In genomic region chr14:106417224-106418049, GRCh38 we compare ENCODE assay signal across 9 cellular contexts.
A peak's percentile ranks its signal among the peaks of the same experiment; 100 is the strongest.
DNase-seq lines count a peak whose midpoint lies in the region; ATAC-seq and TF ChIP-seq lines count a peak whose summit lies in the region.
"Had no signal": no experiment of that assay in that cellular context is flagged by ENCODE, and none has a peak within 500 bp of the region (broad histone marks: within the 10 kb centered on the region; RNA-seq: fewer than 3 reads in every experiment).

No MANE protein-coding gene starts in this region.

- no peak overlapping the region for H3K4me3 Mint-ChIP-seq in stimulated activated naive CD8-positive, alpha-beta T cell treated with anti-CD3 and anti-CD28 coated beads, Interleukin-15, amount 100 ng/mL, for 72 hours
- H3K4me3 Mint-ChIP-seq: nephron had no signal

- TF ChIP-seq CTCF in BE2C (IDR thresholded peaks at IDR 0.05; ENCODE audit: low read depth, low read length) (peak; percentile 100), astrocyte of the cerebellum (IDR thresholded peaks at IDR 0.05; ENCODE audit: low read depth, low read length, missing control alignments) (peak; percentile 38), tibial artery (IDR thresholded peaks at IDR 0.05) (peak in 1 of 2 experiments; percentile 28)

- DNase-seq in BE2C (peak; percentile 87), T-helper 2 cell (peak; percentile 55 to 89 (median 75)), astrocyte of the cerebellum (ENCODE audit: low read depth) (no peak), lung microvascular endothelial cell (ENCODE audit: low read depth in 2 of 2) (peak; percentile 7 to 22), tibial artery (no peak)
- peak; percentile 98 to 99 for DNase-seq in stimulated activated naive CD8-positive, alpha-beta T cell treated with anti-CD3 and anti-CD28 coated beads, Interleukin-15, amount 100 ng/mL, for 72 hours

- H3K27ac ChIP-seq in tibial artery, result no peak overlapping the region

- H3K27me3 ChIP-seq in BE2C, result no peaks in the 10 kb centered on the region
- peaks cover 0 to 2% of the 10 kb centered on the region in 2 donors for H3K27me3 ChIP-seq in tibial artery

- intact Hi-C loops in tibial artery (cut with DNase I; ENCODE audit: low total_unique reads), result no loop called here

- H3K4me3 ChIP-seq in BE2C (ENCODE audit: low read depth, low read length) (no peak overlapping the region), astrocyte of the cerebellum (ENCODE audit: low read depth, low read length) (no peak overlapping the region), tibial artery (no peak overlapping the region)

- H3K9me3 Mint-ChIP-seq in stimulated activated naive CD8-positive, alpha-beta T cell treated with anti-CD3 and anti-CD28 coated beads, Interleukin-15, amount 100 ng/mL, for 72 hours, result no peaks in the 10 kb centered on the region

- H3K27ac Mint-ChIP-seq in stimulated activated naive CD8-positive, alpha-beta T cell treated with anti-CD3 and anti-CD28 coated beads, Interleukin-15, amount 100 ng/mL, for 72 hours, result peak overlapping the region in 1 of 2 donors; percentile 46
- H3K27ac Mint-ChIP-seq: nephron had no signal

- H3K36me3 ChIP-seq in BE2C (no peaks in the 10 kb centered on the region), tibial artery (no peaks in the 10 kb centered on the region)

- H3K9me3 ChIP-seq in BE2C (peaks cover 4% of the 10 kb centered on the region; the same call in 1 of the 2 replicates), tibial artery (no peaks in the 10 kb centered on the region)

- in situ Hi-C loops in astrocyte of the cerebellum (cut with HindIII; ENCODE audit: low sequenced_read_pairs), result no loop called here

- peaks cover 29% of the 10 kb centered on the region for H3K27me3 Mint-ChIP-seq in stimulated activated naive CD8-positive, alpha-beta T cell treated with anti-CD3 and anti-CD28 coated beads, Interleukin-15, amount 100 ng/mL, for 72 hours

- peaks cover 9% of the 10 kb centered on the region for H3K4me1 Mint-ChIP-seq in stimulated activated naive CD8-positive, alpha-beta T cell treated with anti-CD3 and anti-CD28 coated beads, Interleukin-15, amount 100 ng/mL, for 72 hours
- H3K4me1 Mint-ChIP-seq: nephron had no signal

- ATAC-seq in GM18873 (IDR thresholded peaks at IDR 0.05; ENCODE audit: low FRiP score, unreplicated experiment) (peak; percentile 77), HG03354 (IDR thresholded peaks at IDR 0.05; ENCODE audit: poor library complexity, severe bottlenecking, unreplicated experiment) (peak; percentile 89)
- peak; percentile 96 for ATAC-seq in stimulated activated naive CD8-positive, alpha-beta T cell treated with anti-CD3 and anti-CD28 coated beads, Interleukin-15, amount 100 ng/mL, for 72 hours

- H3K4me1 ChIP-seq in BE2C, result no peaks in the 10 kb centered on the region
- no peaks in the 10 kb centered on the region for H3K4me1 ChIP-seq in tibial artery

Comparison
In these comparisons a context has a peak if more than half of its experiments do, and no peak if none do; other contexts are left out.
1. DNase-seq: peak in BE2C (single experiment), T-helper 2 cell (5 of 5), lung microvascular endothelial cell (2 of 2) and stimulated activated naive CD8-positive, alpha-beta T cell treated with anti-CD3 and anti-CD28 coated beads, Interleukin-15, amount 100 ng/mL, for 72 hours (2 of 2); none in astrocyte of the cerebellum (single experiment) and tibial artery (0 of 2).
2. Peak in every context shown above with its lines, with median percentiles within 50 percentile points of each other: ATAC-seq.